Comparison of ENCODE assay signal across 8 cellular contexts in genomic region chr3:160754855-160755747, GRCh38. TPM values are rescaled to one million over a fixed set of nuclear protein-coding genes. Genes with fewer than 3 reads are reported as not detected.
DNase-seq lines count a peak whose midpoint lies in the region; ATAC-seq and TF ChIP-seq lines count a peak whose summit lies in the region.

No MANE protein-coding gene starts in this region.

- no peaks in the 10 kb centered on the region for H3K9me3 Mint-ChIP-seq in neural crest cell
- H3K9me3 Mint-ChIP-seq in stimulated activated naive CD8-positive, alpha-beta T cell treated with anti-CD3 and anti-CD28 coated beads, Interleukin-15, amount 100 ng/mL, for 72 hours, result no peaks in the 10 kb centered on the region

- peak overlapping the region; percentile 99 for H3K4me3 Mint-ChIP-seq in neural crest cell
- H3K4me3 Mint-ChIP-seq in stimulated activated naive CD8-positive, alpha-beta T cell treated with anti-CD3 and anti-CD28 coated beads, Interleukin-15, amount 100 ng/mL, for 72 hours, result peak overlapping the region; percentile 90 to 98

- DNase-seq in GDM1 (lab: John Stamatoyannopoulos, UW) (peak; percentile 92), HCEC 1CT (peak; percentile 91), MG63 (peak; percentile 93), SHP77 treated with DMSO at 0.1 percent for 48 hours (lab: John Stamatoyannopoulos, UW) (peak; percentile 75), activated gamma-delta T cell treated with Interleukin-2 at 50 U/mL for 16 hours (peak; percentile 84), fibroblast of villous mesenchyme (ENCODE audit: low read depth) (peak; percentile 90), neural crest cell (ENCODE audit: low read depth, low spot score) (peak; percentile 75)
- DNase-seq in stimulated activated naive CD8-positive, alpha-beta T cell treated with anti-CD3 and anti-CD28 coated beads, Interleukin-15, amount 100 ng/mL, for 72 hours, result peak; percentile 91 to 92

- no peaks in the 10 kb centered on the region for H3K9me3 ChIP-seq in MG63

- H3K4me1 Mint-ChIP-seq in neural crest cell, result peaks cover 47% of the 10 kb centered on the region
- peaks cover 30% of the 10 kb centered on the region for H3K4me1 Mint-ChIP-seq in stimulated activated naive CD8-positive, alpha-beta T cell treated with anti-CD3 and anti-CD28 coated beads, Interleukin-15, amount 100 ng/mL, for 72 hours

- no peaks in the 10 kb centered on the region for H3K36me3 ChIP-seq in MG63

- TF ChIP-seq CTCF in fibroblast of villous mesenchyme (IDR thresholded peaks at IDR 0.05; ENCODE audit: insufficient read depth, low read depth, low read length) (no peak), neural crest cell (conservative IDR thresholded peaks at IDR 0.05) (no peak)

- H3K27ac Mint-ChIP-seq in neural crest cell (ENCODE audit: unreplicated experiment), result peak overlapping the region; percentile 96
- peak overlapping the region; percentile 99 for H3K27ac Mint-ChIP-seq in stimulated activated naive CD8-positive, alpha-beta T cell treated with anti-CD3 and anti-CD28 coated beads, Interleukin-15, amount 100 ng/mL, for 72 hours

- peaks cover 8% of the 10 kb centered on the region for H3K27me3 ChIP-seq in MG63

- H3K27me3 Mint-ChIP-seq in neural crest cell (ENCODE audit: low read depth), result peaks cover 11% of the 10 kb centered on the region
- H3K27me3 Mint-ChIP-seq in stimulated activated naive CD8-positive, alpha-beta T cell treated with anti-CD3 and anti-CD28 coated beads, Interleukin-15, amount 100 ng/mL, for 72 hours, result peaks cover 35% of the 10 kb centered on the region

- H3K4me3 ChIP-seq in MG63 (peak overlapping the region; percentile 60), fibroblast of villous mesenchyme (ENCODE audit: low read depth, low read length) (peak overlapping the region; percentile 74)

- peak; percentile 90 for ATAC-seq in stimulated activated naive CD8-positive, alpha-beta T cell treated with anti-CD3 and anti-CD28 coated beads, Interleukin-15, amount 100 ng/mL, for 72 hours

- no peaks in the 10 kb centered on the region for H3K36me3 Mint-ChIP-seq in neural crest cell (ENCODE audit: low read depth)

RNA-seq across cellular contexts. Expression of gene PPM1L, which starts 0.9 kb away (rescaled TPM):
- not detected in 2 replicates for total RNA-seq in MG63 (2014; rRNA removed; shearing (Covaris generic); ENCODE audit: low replicate concordance)
- 0.86 and 0.97 TPM in 2 replicates for total RNA-seq in fibroblast of villous mesenchyme
- 33.9 and 34.3 TPM in 2 replicates for total RNA-seq in neural crest cell

Comparison
In these comparisons a context has a peak if more than half of its experiments do, and no peak if none do; other contexts are left out.
1. Peak in every context shown above with its lines: DNase-seq, ATAC-seq and H3K4me3 ChIP-seq.
2. RNA of gene PPM1L, which starts 0.9 kb away (total RNA-seq): 33.9 to 34.3 TPM in neural crest cell; 0.86 to 0.97 TPM in fibroblast of villous mesenchyme and not detected in MG63; every median in the first group is over 10 times any median in the second.